ENCODE assay signal across 28 cellular contexts in the genomic region with DNA sequence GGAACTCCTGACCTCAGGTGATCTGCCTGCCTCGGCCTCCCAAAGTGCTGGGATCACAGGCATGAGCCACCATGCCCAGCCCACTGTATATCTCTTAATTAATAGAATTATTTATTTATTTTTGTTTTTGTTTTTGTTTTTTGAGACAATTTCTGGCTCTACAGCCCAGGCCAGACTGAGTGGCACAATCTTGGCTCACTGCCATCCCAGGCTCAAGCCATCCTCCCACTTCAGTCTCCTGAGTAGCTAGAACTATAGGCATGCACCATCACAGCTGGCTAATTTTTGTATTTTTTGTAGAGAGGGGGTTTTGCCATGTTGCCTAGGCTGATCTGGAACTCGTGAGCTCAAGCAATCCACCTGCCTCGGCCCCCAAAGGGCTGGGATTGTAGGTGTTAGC. TPM values are rescaled to one million over a fixed set of nuclear protein-coding genes. Genes with fewer than 3 reads are reported as not detected.
DNase-seq lines count a peak whose midpoint lies in the region; ATAC-seq, FAIRE-seq and TF ChIP-seq lines count a peak whose summit lies in the region.
"Had no signal": no experiment of that assay in that cellular context is flagged by ENCODE, and none has a peak within 500 bp of the region (broad histone marks: within the 10 kb centered on the region; RNA-seq: fewer than 3 reads in every experiment).

No MANE protein-coding gene starts in this region.

- no peaks in the 10 kb centered on the region for H4K20me1 ChIP-seq in HepG2 (ENCODE audit: insufficient read depth, low read length)

- TF ChIP-seq EP300 in HepG2 (IDR thresholded peaks at IDR 0.05; ENCODE audit: low read depth in 2 of 2, low read length in 2 of 2) (no peak), HepG2 (CRISPR knock-in tag; IDR thresholded peaks at IDR 0.05; ENCODE audit: borderline replicate concordance) (no peak)

- no peak for FAIRE-seq in HepG2 (lab: Jason Lieb, UNC)
- FAIRE-seq: GM12891 had no signal

- intact Hi-C loops in thyroid gland (cut with DNase I) (no loop called here), HepG2 (cut with micrococcal nuclease; ENCODE audit: unreplicated experiment) (no loop called here)

- no peak overlapping the region for H3K9ac ChIP-seq in HepG2 (ENCODE audit: insufficient read depth, low read depth, low read length)

- POLR2A ChIA-PET in HepG2 (lab: Yijun Ruan, JAX) = no interaction called here

- no peak overlapping the region for H2AFZ ChIP-seq in HepG2 (ENCODE audit: low read length)

- no TSS peak for BruUV-seq in HepG2 (replicated peaks; lab: Mats Ljungman, UMichigan)

- no peak for TF ChIP-seq RAD21 in HepG2 (CRISPR knock-in tag; IDR thresholded peaks at IDR 0.05)

- H3K4me1 ChIP-seq in thyroid gland (peaks cover 0 to 3% of the 10 kb centered on the region in 2 donors), HepG2 (ENCODE audit: insufficient read depth, low read length) (no peaks in the 10 kb centered on the region)
- H3K4me1 ChIP-seq: BE2C, SJCRH30 had no signal

- H3K9me3 ChIP-seq in thyroid gland = no peaks in the 10 kb centered on the region
- no peaks in the 10 kb centered on the region for H3K9me3 ChIP-seq in HepG2 (ENCODE audit: low read length)
- H3K9me3 ChIP-seq: BE2C, HAP-1, SJCRH30 had no signal

- H3K79me2 ChIP-seq in HepG2 (ENCODE audit: insufficient read depth, low read length) = no peaks in the 10 kb centered on the region

- TF ChIP-seq POLR2A in thyroid gland (IDR thresholded peaks at IDR 0.05) (no peak), HepG2 (IDR thresholded peaks at IDR 0.05; ENCODE audit: insufficient read depth in 1 of 2, low read depth in 2 of 2, low read length in 2 of 2) (no peak)

- H3K27me3 ChIP-seq in thyroid gland (no peaks in the 10 kb centered on the region), HepG2 (ENCODE audit: control insufficient read depth in 1 of 2, insufficient read depth in 2 of 2, low read length in 2 of 2) (no peaks in the 10 kb centered on the region; a peak in 1 of 5 replicates)
- H3K27me3 ChIP-seq: BE2C had no signal

- no peak overlapping the region for H3K4me2 ChIP-seq in HepG2 (ENCODE audit: low read depth, low read length)

- in situ Hi-C loops in HepG2 (cut with HindIII; ENCODE audit: extremely low pct_ligation_motif_present, low pct_unique_long_range_greater_than_20kb) = no loop called here

- no peak overlapping the region for H3K4me3 ChIP-seq in thyroid gland (replicated peaks in 1 of 3)
- H3K4me3 ChIP-seq in HepG2 (replicated peaks in 1 of 3; ENCODE audit: insufficient read depth in 1 of 3, low read depth in 2 of 3, low read length in 3 of 3) = no peak overlapping the region
- H3K4me3 ChIP-seq: HAP-1, SJCRH30 had no signal

- no peak for ATAC-seq in HepG2
- ATAC-seq: PC-3, Right ventricle myocardium inferior, SK-N-SH treated with all-trans-retinoic acid at 6 μM for 48 hours had no signal

- no peak overlapping the region for H3K27ac ChIP-seq in thyroid gland
- no peak overlapping the region for H3K27ac ChIP-seq in HepG2 (ENCODE audit: extremely low read length, insufficient read depth, low read length)
- H3K27ac ChIP-seq: SJCRH30 had no signal

- DNase-seq in DMS53 (lab: John Stamatoyannopoulos, UW) (peak; percentile 17), DMS53 treated with DMSO at 0.1 percent for 48 hours (lab: John Stamatoyannopoulos, UW; ENCODE audit: unreplicated experiment) (no peak), NCI-H82 (lab: John Stamatoyannopoulos, UW) (peak; percentile 47), NCI-H82 treated with DMSO at 0.1 percent for 48 hours (lab: John Stamatoyannopoulos, UW; ENCODE audit: unreplicated experiment) (no peak), amniotic epithelial cell (ENCODE audit: low read depth) (peak; percentile 34), thyroid gland (peak; percentile 49 to 50), HepG2 (ENCODE audit: low spot score) (no peak)
- DNase-seq: 8988T; ACHN; BE2C; CD8-positive, alpha-beta memory T cell; DMS153; GF-D8; GOT3; HFFc6; KG1; MM.1S; NCI-H1417 treated with DMSO at 0.1 percent for 48 hours; NCI-H1694 treated with DMSO at 0.1 percent for 48 hours; NCI-H510A; NCI-H69; NK-92 treated with Interleukin-12 subunit alpha and Interleukin-12 subunit beta, amount 100 ng/mL, for 24 hours; PC-3; SJCRH30 had no signal

- WGBS in thyroid gland, 2 donors = 52 to 58% methylated on average over 3 of the region's 3 CpGs
- 22% methylated on average over 3 of the region's 3 CpGs for WGBS in HepG2 (ENCODE audit: low lambda C conversion rate)

- CTCF ChIA-PET in HepG2 (lab: Yijun Ruan, JAX; ENCODE audit: low intra/inter-chr PET ratio, low total read pairs) = no interaction called here

- H3K36me3 ChIP-seq in thyroid gland (no peaks in the 10 kb centered on the region), HepG2 (replicated peaks in 1 of 2; ENCODE audit: control insufficient read depth in 1 of 2, insufficient read depth in 2 of 2, low read length in 2 of 2) (no peaks in the 10 kb centered on the region)
- H3K36me3 ChIP-seq: BE2C, HAP-1, SJCRH30 had no signal

- TF ChIP-seq CTCF in thyroid gland (IDR thresholded peaks at IDR 0.05) = no peak
- TF ChIP-seq CTCF in HepG2 (CRISPR knock-in tag; IDR thresholded peaks at IDR 0.05) = no peak

TF ChIP-seq in HepG2, 621 proteins besides CTCF, POLR2A, EP300 and RAD21:
- TF ChIP-seq, protein P1, sequence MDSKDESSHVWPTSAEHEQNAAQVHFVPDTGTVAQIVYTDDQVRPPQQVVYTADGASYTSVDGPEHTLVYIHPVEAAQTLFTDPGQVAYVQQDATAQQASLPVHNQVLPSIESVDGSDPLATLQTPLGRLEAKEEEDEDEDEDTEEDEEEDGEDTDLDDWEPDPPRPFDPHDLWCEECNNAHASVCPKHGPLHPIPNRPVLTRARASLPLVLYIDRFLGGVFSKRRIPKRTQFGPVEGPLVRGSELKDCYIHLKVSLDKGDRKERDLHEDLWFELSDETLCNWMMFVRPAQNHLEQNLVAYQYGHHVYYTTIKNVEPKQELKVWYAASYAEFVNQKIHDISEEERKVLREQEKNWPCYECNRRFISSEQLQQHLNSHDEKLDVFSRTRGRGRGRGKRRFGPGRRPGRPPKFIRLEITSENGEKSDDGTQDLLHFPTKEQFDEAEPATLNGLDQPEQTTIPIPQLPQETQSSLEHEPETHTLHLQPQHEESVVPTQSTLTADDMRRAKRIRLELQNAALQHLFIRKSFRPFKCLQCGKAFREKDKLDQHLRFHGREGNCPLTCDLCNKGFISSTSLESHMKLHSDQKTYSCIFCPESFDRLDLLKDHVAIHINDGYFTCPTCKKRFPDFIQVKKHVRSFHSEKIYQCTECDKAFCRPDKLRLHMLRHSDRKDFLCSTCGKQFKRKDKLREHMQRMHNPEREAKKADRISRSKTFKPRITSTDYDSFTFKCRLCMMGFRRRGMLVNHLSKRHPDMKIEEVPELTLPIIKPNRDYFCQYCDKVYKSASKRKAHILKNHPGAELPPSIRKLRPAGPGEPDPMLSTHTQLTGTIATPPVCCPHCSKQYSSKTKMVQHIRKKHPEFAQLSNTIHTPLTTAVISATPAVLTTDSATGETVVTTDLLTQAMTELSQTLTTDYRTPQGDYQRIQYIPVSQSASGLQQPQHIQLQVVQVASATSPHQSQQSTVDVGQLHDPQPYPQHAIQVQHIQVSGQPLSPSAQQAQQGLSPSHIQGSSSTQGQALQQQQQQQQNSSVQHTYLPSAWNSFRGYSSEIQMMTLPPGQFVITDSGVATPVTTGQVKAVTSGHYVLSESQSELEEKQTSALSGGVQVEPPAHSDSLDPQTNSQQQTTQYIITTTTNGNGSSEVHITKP (CRISPR knock-in tag; IDR thresholded peaks at IDR 0.05; ENCODE audit: low read depth) = no peak

RNA-seq across cellular contexts. Expression of gene WDTC1, which starts 15.7 kb away (rescaled TPM):
- total RNA-seq in thyroid gland = 10 to 100 TPM; 46.1 to 66.6 (median 48.1) TPM
- 5.5 and 7.7 TPM in 2 replicates for total RNA-seq in HepG2 (2016; rRNA removed; fragmentation: Illumina TruSeq; extraction: Trizol)
- 2.2 and 2.3 TPM in 2 replicates for total RNA-seq in HepG2 (2016; cell fraction: cytosol; rRNA removed; fragmentation: Illumina TruSeq; extraction: Trizol; ENCODE audit: low read depth)
- 6.1 and 6.4 TPM in 2 replicates for total RNA-seq in HepG2 (2016; cell fraction: insoluble cytoplasmic fraction; rRNA removed; fragmentation: Illumina TruSeq; extraction: Trizol)
- total RNA-seq in HepG2 (2016; cell fraction: membrane; rRNA removed; fragmentation: Illumina TruSeq; extraction: Trizol) = 10.0 and 10.7 TPM in 2 replicates
- 3.9 and 4.5 TPM in 2 replicates for total RNA-seq in HepG2 (2016; cell fraction: nucleus; rRNA removed; fragmentation: Illumina TruSeq; extraction: Trizol)
- 5.5 and 7.1 TPM in 2 replicates for polyA plus RNA-seq in HepG2 (2011; rRNA removed)
- polyA plus RNA-seq in HepG2 (2011; cell fraction: cytosol; rRNA removed) = 3.8 and 4.1 TPM in 2 replicates
- 8.1 and 9.1 TPM in 2 replicates for polyA plus RNA-seq in HepG2 (2011; cell fraction: nucleus; rRNA removed)
- polyA plus RNA-seq in HepG2 (2012) = 10.2 and 12.4 TPM in 2 replicates
- 2.4 TPM in 2 replicates for polyA plus RNA-seq in HepG2 (2016; cell fraction: cytosol; fragmentation: Illumina TruSeq; extraction: Trizol; ENCODE audit: low read depth)
- 6.3 and 8.9 TPM in 2 replicates for polyA plus RNA-seq in HepG2 (2016; cell fraction: insoluble cytoplasmic fraction; fragmentation: Illumina TruSeq; extraction: Trizol; ENCODE audit: low read depth)
- 8.9 and 9.3 TPM in 2 replicates for polyA plus RNA-seq in HepG2 (2016; cell fraction: membrane; fragmentation: Illumina TruSeq; extraction: Trizol; ENCODE audit: low read depth)
- 6.3 and 6.8 TPM in 2 replicates for polyA plus RNA-seq in HepG2 (2016; cell fraction: nucleus; fragmentation: Illumina TruSeq; extraction: Trizol; ENCODE audit: insufficient read depth, low read depth)
- polyA minus RNA-seq in HepG2 (2011; rRNA and poly(A)+ RNA removed; ENCODE audit: low replicate concordance) = 11.5 and 12.8 TPM in 2 replicates
- 3.9 and 4.7 TPM in 2 replicates for polyA minus RNA-seq in HepG2 (2011; cell fraction: cytosol; rRNA and poly(A)+ RNA removed)
- polyA minus RNA-seq in HepG2 (2011; cell fraction: nucleus; rRNA and poly(A)+ RNA removed) = 3.7 and 4.8 TPM in 2 replicates

Comparison
In these comparisons a context has a peak if more than half of its experiments do, and no peak if none do; other contexts are left out.
1. DNase-seq: peak in DMS53 (single experiment), NCI-H82 (single experiment), amniotic epithelial cell (single experiment) and thyroid gland (2 of 2); none in DMS53 treated with DMSO at 0.1 percent for 48 hours (single experiment), NCI-H82 treated with DMSO at 0.1 percent for 48 hours (single experiment) and HepG2 (single experiment).